8 cellular contexts compared by ENCODE assay signal in genomic region chr6:8435093-8435844, GRCh38. TPM values are rescaled to one million over a fixed set of nuclear protein-coding genes. Genes with fewer than 3 reads are reported as not detected.
DNase-seq lines count a peak whose midpoint lies in the region; ATAC-seq, FAIRE-seq and TF ChIP-seq lines count a peak whose summit lies in the region.

TSS of gene SLC35B3 (minus strand) at chr6:8435545.

- H3K4me2 ChIP-seq in DND-41 (ENCODE audit: insufficient read depth, low read length) (peak within 1 kb of the TSS; percentile 68), GM23248 (ENCODE audit: unreplicated experiment) (peak within 1 kb of the TSS; percentile 91), Karpas-422 (ENCODE audit: low read depth, low read length, poor library complexity, severe bottlenecking) (peak within 1 kb of the TSS; percentile 97)

- H2AFZ ChIP-seq in DND-41 (ENCODE audit: low read depth, low read length) (peak within 1 kb of the TSS; percentile 99), GM23248 (peak within 1 kb of the TSS; percentile 99), Karpas-422 (ENCODE audit: low read length) (peak within 1 kb of the TSS; percentile 97)

- peak; percentile 92 for ATAC-seq in DND-41 (ENCODE audit: insufficient read depth, low read depth)

- H3K4me1 ChIP-seq in DND-41 (ENCODE audit: insufficient read depth, low read length) (peaks cover 30% of the 10 kb centered on the region), GM23248 (ENCODE audit: insufficient read depth) (peaks cover 33% of the 10 kb centered on the region), Karpas-422 (ENCODE audit: low read length) (peaks cover 28% of the 10 kb centered on the region), esophagus squamous epithelium (peaks cover 4 to 39% (median 10%) of the 10 kb centered on the region in 3 donors)

- 1 to 2% methylated on average over 60 to 61 of the region's 62 CpGs for WGBS in GM23248 (ENCODE audit: low coverage in 1 of 2, low lambda C conversion rate in 2 of 2, missing lambda C conversion rate in 2 of 2), 2 experiments
- WGBS in esophagus squamous epithelium, 2 donors = 0 to 1% methylated on average over 18 to 23 of the region's 62 CpGs

- H4K20me1 ChIP-seq in DND-41 (ENCODE audit: insufficient read depth, low read length) = no peaks in the 10 kb centered on the region
- no peaks in the 10 kb centered on the region; the same call in 1 of the 2 replicates for H4K20me1 ChIP-seq in GM23248 (ENCODE audit: insufficient read depth)
- peaks cover 7% of the 10 kb centered on the region for H4K20me1 ChIP-seq in Karpas-422 (ENCODE audit: insufficient read depth, low read depth, low read length)

- no peaks in the 10 kb centered on the region for H3K9me2 ChIP-seq in GM23248 (ENCODE audit: insufficient read depth)
- H3K9me2 ChIP-seq in Karpas-422 (replicated peaks; ENCODE audit: insufficient read depth, low read length) = no peaks in the 10 kb centered on the region

- H3K9me3 ChIP-seq in DND-41 (ENCODE audit: insufficient read depth, low read length, severe bottlenecking) (peaks cover 5% of the 10 kb centered on the region), GM23248 (ENCODE audit: low read depth) (no peaks in the 10 kb centered on the region), Karpas-422 (ENCODE audit: low read length) (no peaks in the 10 kb centered on the region), esophagus squamous epithelium (no peaks in the 10 kb centered on the region)

- peak within 1 kb of the TSS; percentile 96 for H3K9ac ChIP-seq in DND-41 (ENCODE audit: low read depth, low read length)
- peak within 1 kb of the TSS; percentile 99 for H3K9ac ChIP-seq in GM23248
- H3K9ac ChIP-seq in Karpas-422 (ENCODE audit: low read length) = peak within 1 kb of the TSS; percentile 95

- DNase-seq in DND-41 (peak; percentile 95), GM23248 (peak; percentile 98), Karpas-422 (peak; percentile 97), RCC 7860 (ENCODE audit: low spot score) (peak; percentile 84), activated T-helper 1 cell treated with Interleukin-2 at 50 U/mL for 16 hours (ENCODE audit: low read depth) (peak; percentile 98), esophagus squamous epithelium (lab: John Stamatoyannopoulos, UW) (peak; percentile 71), myocyte (ENCODE audit: low read depth) (peak; percentile 94)
- DNase-seq in stimulated activated CD8-positive, alpha-beta memory T cell treated with anti-CD3 and anti-CD28 coated beads, Interleukin-7, amount 100 ng/mL, for 4 hours (ENCODE audit: low read depth in 2 of 2) = peak; percentile 95 to 98

- peak in 3 of 4 donors; percentile 61 to 88 (median 74) for TF ChIP-seq POLR2A in esophagus squamous epithelium (IDR thresholded peaks at IDR 0.05)

- intact Hi-C loops in esophagus squamous epithelium (cut with DNase I) = no loop called here

- H3K36me3 ChIP-seq in DND-41 (ENCODE audit: insufficient read depth, low read length) (peaks cover 4% of the 10 kb centered on the region), GM23248 (ENCODE audit: low read depth) (no peaks in the 10 kb centered on the region; the same call in 1 of the 2 replicates), Karpas-422 (ENCODE audit: insufficient read depth, low read length) (peaks cover 9% of the 10 kb centered on the region), esophagus squamous epithelium (no peaks in the 10 kb centered on the region)

- H3K4me3 ChIP-seq in DND-41 (ENCODE audit: low read depth in 1 of 2, low read length in 2 of 2) = peak within 1 kb of the TSS; percentile 83 to 99
- H3K4me3 ChIP-seq in GM23248 = peak within 1 kb of the TSS; percentile 99
- peak within 1 kb of the TSS; percentile 84 for H3K4me3 ChIP-seq in Karpas-422 (ENCODE audit: low read length)
- H3K4me3 ChIP-seq in esophagus squamous epithelium = peak within 1 kb of the TSS; percentile 90 to 100 (median 93)

- TF ChIP-seq CTCF in DND-41 (IDR thresholded peaks at IDR 0.05; ENCODE audit: borderline replicate concordance, extremely low read depth, low read length, poor library complexity, severe bottlenecking) = no peak
- peak in 1 of 6 experiments; percentile 34 for TF ChIP-seq CTCF in esophagus squamous epithelium (IDR thresholded peaks at IDR 0.05)

- in situ Hi-C loops in GM23248 (cut with MboI) = no loop called here

- H3K27me3 ChIP-seq in DND-41 (ENCODE audit: insufficient read depth, low read length, poor library complexity) = no peaks in the 10 kb centered on the region
- no peaks in the 10 kb centered on the region for H3K27me3 ChIP-seq in GM23248 (replicated peaks; ENCODE audit: insufficient read depth)
- no peaks in the 10 kb centered on the region for H3K27me3 ChIP-seq in Karpas-422 (ENCODE audit: low read length)
- H3K27me3 ChIP-seq in esophagus squamous epithelium = no peaks in the 10 kb centered on the region

- H3K79me2 ChIP-seq in DND-41 (ENCODE audit: insufficient read depth, low read length) (peaks cover 19% of the 10 kb centered on the region), GM23248 (ENCODE audit: insufficient read depth) (peaks cover 50% of the 10 kb centered on the region), Karpas-422 (ENCODE audit: low read length) (peaks cover 39% of the 10 kb centered on the region)

- peak within 1 kb of the TSS; percentile 99 for H3K27ac ChIP-seq in DND-41 (ENCODE audit: low read length)
- peak within 1 kb of the TSS; percentile 97 for H3K27ac ChIP-seq in GM23248
- H3K27ac ChIP-seq in Karpas-422 (ENCODE audit: low read length) = peak within 1 kb of the TSS; percentile 54
- peak within 1 kb of the TSS; percentile 88 to 94 (median 94) for H3K27ac ChIP-seq in esophagus squamous epithelium

- FAIRE-seq in RCC 7860 (lab: Jason Lieb, UNC) = no peak

- H3F3A ChIP-seq in GM23248 (ENCODE audit: insufficient read depth) = no peaks in the 10 kb centered on the region

RNA-seq across cellular contexts. Expression of gene SLC35B3, which starts in this region (rescaled TPM):
- 33.9 and 46.5 TPM in 2 replicates for total RNA-seq in GM23248 (2014; rRNA removed; shearing (Covaris generic))
- 52.1 and 52.9 TPM in 2 replicates for polyA plus RNA-seq in GM23248 (2016; fragmentation: Nextera tagmentation; extraction: Ambion mirVana)
- total RNA-seq in Karpas-422 (2014; rRNA removed; shearing (Covaris generic); ENCODE audit: low replicate concordance) = 10.2 and 18.2 TPM in 2 replicates
- total RNA-seq in esophagus squamous epithelium (10 to 100 TPM in 3 of 4 donors, 1 to 10 TPM in 1; 6.0 to 13.9 (median 11.2) TPM), myocyte (9.9 and 12.0 TPM in 2 replicates)
- 21.7 TPM for polyA plus RNA-seq in myocyte (2012)

Comparison
In these comparisons a context has a peak if more than half of its experiments do, and no peak if none do; other contexts are left out.
1. Peak in every context shown above with its lines: DNase-seq, ATAC-seq, H3K4me3 ChIP-seq and H3K27ac ChIP-seq.